Comparison of ENCODE assay signal across 3 cellular contexts in genomic region chr18:53508529-53508928, GRCh38.
"Had no signal": no experiment of that assay in that cellular context is flagged by ENCODE, and none has a peak within 500 bp of the region (broad histone marks: within the 10 kb centered on the region; RNA-seq: fewer than 3 reads in every experiment).

No MANE protein-coding gene starts in this region.

- ATAC-seq: GM12878 had no signal

- H3K4me3 ChIP-seq: GM12878 had no signal

- DNase-seq: GDM1, GF-D8 had no signal
